Comparison of ENCODE assay signal across 10 cellular contexts in genomic region chr3:72582211-72582878, GRCh38.
DNase-seq lines count a peak whose midpoint lies in the region; ATAC-seq and TF ChIP-seq lines count a peak whose summit lies in the region.
"Had no signal": no experiment of that assay in that cellular context is flagged by ENCODE, and none has a peak within 500 bp of the region (broad histone marks: within the 10 kb centered on the region; RNA-seq: fewer than 3 reads in every experiment).

No MANE protein-coding gene starts in this region.

- ATAC-seq in Right ventricle myocardium superior (ENCODE audit: poor library complexity) (peak; percentile 55), HG02610 (IDR thresholded peaks at IDR 0.05; ENCODE audit: unreplicated experiment) (peak; percentile 95), HG03558 (IDR thresholded peaks at IDR 0.05; ENCODE audit: extremely low read depth, unreplicated experiment) (peak; percentile 94)
- peak; percentile 84 for ATAC-seq in stimulated activated effector memory CD8-positive, alpha-beta T cell treated with anti-CD3 and anti-CD28 coated beads, Interleukin-12 subunit alpha, Interleukin-12 subunit beta, amount 100 ng/mL, for 72 hours

- TF ChIP-seq CTCF in chondrocyte (IDR thresholded peaks at IDR 0.05), result no peak

- H3K9me3 Mint-ChIP-seq in stimulated activated effector memory CD8-positive, alpha-beta T cell treated with anti-CD3 and anti-CD28 coated beads, Interleukin-12 subunit alpha, Interleukin-12 subunit beta, amount 100 ng/mL, for 72 hours, result no peaks in the 10 kb centered on the region
- H3K9me3 Mint-ChIP-seq in chondrocyte (ENCODE audit: low read depth), result no peaks in the 10 kb centered on the region

- H3K27ac Mint-ChIP-seq in stimulated activated effector memory CD8-positive, alpha-beta T cell treated with anti-CD3 and anti-CD28 coated beads, Interleukin-12 subunit alpha, Interleukin-12 subunit beta, amount 100 ng/mL, for 72 hours, result no peak overlapping the region
- no peak overlapping the region for H3K27ac Mint-ChIP-seq in chondrocyte (ENCODE audit: unreplicated experiment)

- no peak overlapping the region for H3K4me3 Mint-ChIP-seq in stimulated activated effector memory CD8-positive, alpha-beta T cell treated with anti-CD3 and anti-CD28 coated beads, Interleukin-12 subunit alpha, Interleukin-12 subunit beta, amount 100 ng/mL, for 72 hours
- no peak overlapping the region for H3K4me3 Mint-ChIP-seq in chondrocyte (ENCODE audit: unreplicated experiment)

- DNase-seq in Right ventricle myocardium superior (no peak), cardiac septum (ENCODE audit: low spot score) (no peak), DMS153 (lab: John Stamatoyannopoulos, UW) (no peak), chondrocyte (ENCODE audit: low spot score) (no peak), NCI-H2196 treated with DMSO at 0.1 percent for 48 hours (lab: John Stamatoyannopoulos, UW; ENCODE audit: unreplicated experiment) (no peak)
- no peak for DNase-seq in stimulated activated effector memory CD8-positive, alpha-beta T cell treated with anti-CD3 and anti-CD28 coated beads, Interleukin-12 subunit alpha, Interleukin-12 subunit beta, amount 100 ng/mL, for 72 hours (ENCODE audit: low spot score in 2 of 2)
- DNase-seq: GOT3, NCI-H2171 treated with DMSO at 0.1 percent for 48 hours had no signal

- no peaks in the 10 kb centered on the region for H3K36me3 Mint-ChIP-seq in stimulated activated effector memory CD8-positive, alpha-beta T cell treated with anti-CD3 and anti-CD28 coated beads, Interleukin-12 subunit alpha, Interleukin-12 subunit beta, amount 100 ng/mL, for 72 hours
- H3K36me3 Mint-ChIP-seq in chondrocyte (ENCODE audit: low read depth), result no peaks in the 10 kb centered on the region

- intact Hi-C loops in Right ventricle myocardium superior (cut with DNase I) (no loop called here), cardiac septum (cut with DNase I) (no loop called here)

- H3K4me1 Mint-ChIP-seq in stimulated activated effector memory CD8-positive, alpha-beta T cell treated with anti-CD3 and anti-CD28 coated beads, Interleukin-12 subunit alpha, Interleukin-12 subunit beta, amount 100 ng/mL, for 72 hours, result peaks cover 5% of the 10 kb centered on the region
- H3K4me1 Mint-ChIP-seq in chondrocyte (ENCODE audit: low read depth), result peaks cover 4% of the 10 kb centered on the region

- no peaks in the 10 kb centered on the region for H3K27me3 Mint-ChIP-seq in chondrocyte (ENCODE audit: low read depth)
